ENCODE assay signal across 15 cellular contexts in genomic region chr5:95063492-95063891, GRCh38.
DNase-seq lines count a peak whose midpoint lies in the region; FAIRE-seq and TF ChIP-seq lines count a peak whose summit lies in the region.
"Had no signal": no experiment of that assay in that cellular context is flagged by ENCODE, and none has a peak within 500 bp of the region (broad histone marks: within the 10 kb centered on the region; RNA-seq: fewer than 3 reads in every experiment).

No MANE protein-coding gene starts in this region.

- H2AFZ ChIP-seq in neural progenitor cell (replicated peaks), result no peak overlapping the region
- H2AFZ ChIP-seq: GM23248 had no signal

- DNase-seq in HFFc6 (no peak), neural progenitor cell (ENCODE audit: low spot score) (peak; percentile 9), urothelium cell line (ENCODE audit: low spot score) (no peak), islet precursor cell (no peak)
- no peak for DNase-seq in activated CD4-positive, alpha-beta T cell treated with anti-CD3 and anti-CD28 coated beads for 1 hour
- DNase-seq: C1 segment of cervical spinal cord; Calu3; CD4-positive, alpha-beta memory T cell; DMS79 treated with DMSO at 0.1 percent for 48 hours; GF-D8; GM23248; H9 had no signal

- no peaks in the 10 kb centered on the region for H3K36me3 Mint-ChIP-seq in HFFc6 (ENCODE audit: low read depth)
- peaks cover 2% of the 10 kb centered on the region for H3K36me3 Mint-ChIP-seq in neural progenitor cell
- H3K36me3 Mint-ChIP-seq: CD4-positive, alpha-beta memory T cell had no signal

- no peak overlapping the region for H3K4me3 ChIP-seq in neural progenitor cell
- H3K4me3 ChIP-seq: GM23248 had no signal

- H4K20me1 ChIP-seq in neural progenitor cell (ENCODE audit: low read depth), result no peaks in the 10 kb centered on the region

- H3K9ac ChIP-seq in neural progenitor cell, result no peak overlapping the region
- H3K9ac ChIP-seq: GM23248 had no signal

- H3K4me2 ChIP-seq in neural progenitor cell, result no peak overlapping the region

- H3K27ac ChIP-seq in VCaP (peak overlapping the region; percentile 2; the same call in 1 of the 2 replicates), neural progenitor cell (no peak overlapping the region)
- H3K27ac ChIP-seq: GM23248 had no signal

- H3K27me3 ChIP-seq in neural progenitor cell, result no peaks in the 10 kb centered on the region

- H3K27ac Mint-ChIP-seq in HFFc6, result peak overlapping the region; percentile 12; the same call in 1 of the 2 replicates
- H3K27ac Mint-ChIP-seq in neural progenitor cell, result peak overlapping the region; percentile 44
- H3K27ac Mint-ChIP-seq: CD4-positive, alpha-beta memory T cell; H9 had no signal

- H3K4me1 Mint-ChIP-seq in HFFc6 (ENCODE audit: low read depth), result peaks cover 31% of the 10 kb centered on the region; the same call in 1 of the 2 replicates
- peaks cover 21% of the 10 kb centered on the region for H3K4me1 Mint-ChIP-seq in neural progenitor cell
- H3K4me1 Mint-ChIP-seq: CD4-positive, alpha-beta memory T cell; H9 had no signal

- H3K9me3 Mint-ChIP-seq in HFFc6 (no peaks in the 10 kb centered on the region), neural progenitor cell (peaks cover 5% of the 10 kb centered on the region)
- H3K9me3 Mint-ChIP-seq: CD4-positive, alpha-beta memory T cell had no signal

- no peaks in the 10 kb centered on the region for H3K9me3 ChIP-seq in neural progenitor cell (ENCODE audit: low read depth)

- H3K27me3 Mint-ChIP-seq in HFFc6 (ENCODE audit: insufficient read depth), result no peaks in the 10 kb centered on the region; the same call in 1 of the 2 replicates
- H3K27me3 Mint-ChIP-seq in neural progenitor cell (ENCODE audit: insufficient read depth, low read depth), result peaks cover 2% of the 10 kb centered on the region
- H3K27me3 Mint-ChIP-seq: CD4-positive, alpha-beta memory T cell had no signal

- H3K79me2 ChIP-seq in neural progenitor cell (ENCODE audit: low read depth), result no peaks in the 10 kb centered on the region

- TF ChIP-seq CTCF in HFFc6 (IDR thresholded peaks at IDR 0.05), result no peak
- TF ChIP-seq CTCF in VCaP (conservative IDR thresholded peaks at IDR 0.05), result no peak; the same call in 1 of the 2 replicates
- no peak for TF ChIP-seq CTCF in neural progenitor cell (IDR thresholded peaks at IDR 0.05)

- no peaks in the 10 kb centered on the region for H3F3A ChIP-seq in neural progenitor cell (ENCODE audit: low read depth)

- no peak for FAIRE-seq in urothelium cell line (lab: Jason Lieb, UNC)
- FAIRE-seq: GM12891, GM18507 had no signal

- no peaks in the 10 kb centered on the region for H3K36me3 ChIP-seq in neural progenitor cell

- no peaks in the 10 kb centered on the region for H3K4me1 ChIP-seq in neural progenitor cell

- H3K4me3 Mint-ChIP-seq in HFFc6, result peak overlapping the region; percentile 2; the same call in 1 of the 2 replicates
- H3K4me3 Mint-ChIP-seq in neural progenitor cell, result no peak overlapping the region
- H3K4me3 Mint-ChIP-seq: CD4-positive, alpha-beta memory T cell; H9 had no signal
